Comparison of ENCODE assay signal across 36 cellular contexts in the genomic region with DNA sequence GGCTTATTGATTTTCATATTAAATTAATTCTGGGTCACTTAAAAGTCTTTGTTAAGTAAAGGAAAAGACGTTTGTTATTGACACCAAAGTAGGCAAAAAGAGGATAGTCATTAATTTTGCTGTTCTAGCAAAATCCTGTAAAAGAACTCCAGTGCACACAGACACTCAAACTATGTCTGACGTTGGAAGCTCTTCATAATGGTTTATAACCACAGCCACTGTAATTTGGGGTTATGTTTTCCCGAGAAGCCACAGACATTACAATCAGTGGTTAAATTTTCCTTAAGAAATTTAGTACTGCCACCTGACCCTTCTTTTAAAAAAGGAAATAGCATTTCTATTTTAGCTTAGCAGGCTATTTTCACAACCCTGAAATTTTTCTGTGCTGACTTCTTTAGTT.
DNase-seq lines count a peak whose midpoint lies in the region; FAIRE-seq and TF ChIP-seq lines count a peak whose summit lies in the region.
"Had no signal": no experiment of that assay in that cellular context is flagged by ENCODE, and none has a peak within 500 bp of the region (broad histone marks: within the 10 kb centered on the region; RNA-seq: fewer than 3 reads in every experiment).

No MANE protein-coding gene starts in this region.

- H3K36me3 Mint-ChIP-seq in astrocyte (ENCODE audit: low read depth, unreplicated experiment) = no peaks in the 10 kb centered on the region
- peaks cover 6% of the 10 kb centered on the region for H3K36me3 Mint-ChIP-seq in mesothelial cell of epicardium
- H3K36me3 Mint-ChIP-seq in activated CD4-positive, alpha-beta T cell treated with anti-CD3 and anti-CD28 coated beads, Interleukin-2, amount 10 ng/mL, durations not matched to agents 7 days and 5 days (ENCODE audit: low read depth) = no peaks in the 10 kb centered on the region

- H3K79me2 ChIP-seq in astrocyte (ENCODE audit: insufficient read depth, low read length) = no peaks in the 10 kb centered on the region

- H3K4me1 Mint-ChIP-seq in astrocyte (ENCODE audit: low read depth, unreplicated experiment) (peaks cover 8% of the 10 kb centered on the region), mesothelial cell of epicardium (peaks cover 64% of the 10 kb centered on the region)
- no peaks in the 10 kb centered on the region for H3K4me1 Mint-ChIP-seq in activated CD4-positive, alpha-beta T cell treated with anti-CD3 and anti-CD28 coated beads, Interleukin-2, amount 10 ng/mL, durations not matched to agents 7 days and 5 days
- H3K4me1 Mint-ChIP-seq: immature natural killer cell had no signal

- no peak for TF ChIP-seq CTCF in astrocyte (IDR thresholded peaks at IDR 0.05; ENCODE audit: insufficient read depth, low read depth, low read length)
- TF ChIP-seq CTCF in mesothelial cell of epicardium (IDR thresholded peaks at IDR 0.05; ENCODE audit: unreplicated experiment) = no peak

- no peak overlapping the region for H3K9ac ChIP-seq in astrocyte (ENCODE audit: low read length)

- H3K4me3 Mint-ChIP-seq in astrocyte (ENCODE audit: unreplicated experiment) = no peak overlapping the region
- no peak overlapping the region for H3K4me3 Mint-ChIP-seq in mesothelial cell of epicardium
- H3K4me3 Mint-ChIP-seq in activated CD4-positive, alpha-beta T cell treated with anti-CD3 and anti-CD28 coated beads, Interleukin-2, amount 10 ng/mL, durations not matched to agents 7 days and 5 days = no peak overlapping the region
- H3K4me3 Mint-ChIP-seq: B cell, immature natural killer cell, neural crest cell had no signal

- H3K27me3 ChIP-seq in astrocyte (ENCODE audit: insufficient read depth, low read length) (no peaks in the 10 kb centered on the region), H7 (ENCODE audit: control insufficient read depth, insufficient read depth, low read length) (no peaks in the 10 kb centered on the region)
- H3K27me3 ChIP-seq: cardiac muscle cell, colonic mucosa, pancreas, Peyer's patch, spleen, stomach, thyroid gland had no signal

- H3K27ac ChIP-seq in astrocyte (ENCODE audit: low read depth, low read length) = no peak overlapping the region
- H3K27ac ChIP-seq: colonic mucosa, HL-60, pancreas, Peyer's patch, spleen, stomach, thyroid gland had no signal

- DNase-seq in CD1c-positive myeloid dendritic cell (ENCODE audit: extremely low spot score) (peak; percentile 56), LHCN-M2 (ENCODE audit: low read depth) (peak; percentile 45), astrocyte (ENCODE audit: low read depth) (peak; percentile 84), mesothelial cell of epicardium (ENCODE audit: low spot score in 2 of 2, unreplicated experiment in 2 of 2) (no peak), H7 (no peak), C1 segment of cervical spinal cord (lab: John Stamatoyannopoulos, UW) (no peak)
- no peak for DNase-seq in activated CD4-positive, alpha-beta T cell treated with anti-CD3 and anti-CD28 coated beads, Interleukin-2, amount 10 ng/mL, durations not matched to agents 7 days and 5 days
- no peak for DNase-seq in activated CD8-positive, alpha-beta memory T cell treated with anti-CD3 and anti-CD28 coated beads, Interleukin-2, amount 50 U/mL, for 4 hours
- DNase-seq: ACHN; activated CD4-positive, alpha-beta T cell treated with anti-CD3 and anti-CD28 coated beads for 48 hours; activated CD8-positive, alpha-beta memory T cell treated with anti-CD3 and anti-CD28 coated beads for 24 hours; colonic mucosa; DMS 273 treated with DMSO at 0.1 percent for 48 hours; effector memory CD4-positive, alpha-beta T cell; GOT3; immature natural killer cell; left colon; NCI-H1105 treated with DMSO at 0.1 percent for 48 hours; NCI-H2029; NCI-H69; pancreas; Peyer's patch; retina; SIG-M5; spleen; stimulated activated CD4-positive, alpha-beta T cell treated with anti-CD3 and anti-CD28 coated beads, Interleukin-2, amount 100 ng/mL, for 24 hours; stimulated activated CD8-positive, alpha-beta memory T cell treated with anti-CD3 and anti-CD28 coated beads, Interleukin-4, amount 100 ng/mL, for 48 hours; stomach; T1000; thyroid gland had no signal

- CTCF ChIA-PET in activated CD4-positive, alpha-beta T cell treated with anti-CD3 and anti-CD28 coated beads, Interleukin-2, amount 10 ng/mL, durations not matched to agents 7 days and 5 days (lab: Charles Lee) = no interaction called here

- H3K9me3 Mint-ChIP-seq in astrocyte (ENCODE audit: unreplicated experiment) (no peaks in the 10 kb centered on the region), mesothelial cell of epicardium (peaks cover 4% of the 10 kb centered on the region)
- no peaks in the 10 kb centered on the region for H3K9me3 Mint-ChIP-seq in activated CD4-positive, alpha-beta T cell treated with anti-CD3 and anti-CD28 coated beads, Interleukin-2, amount 10 ng/mL, durations not matched to agents 7 days and 5 days
- H3K9me3 Mint-ChIP-seq: immature natural killer cell, neural crest cell had no signal

- H3K36me3 ChIP-seq in astrocyte (ENCODE audit: insufficient read depth, low read length) (no peaks in the 10 kb centered on the region), H7 (replicated peaks; ENCODE audit: control insufficient read depth, insufficient read depth, low read length) (no peaks in the 10 kb centered on the region)
- H3K36me3 ChIP-seq: cardiac muscle cell, colonic mucosa, pancreas, thyroid gland had no signal

- no peaks in the 10 kb centered on the region for H3K9me3 ChIP-seq in astrocyte (ENCODE audit: insufficient read depth, low read depth, low read length)
- H3K9me3 ChIP-seq: colonic mucosa, pancreas, Peyer's patch, spleen, stomach, thyroid gland had no signal

- POLR2A ChIA-PET in activated CD4-positive, alpha-beta T cell treated with anti-CD3 and anti-CD28 coated beads, Interleukin-2, amount 10 ng/mL, durations not matched to agents 7 days and 5 days (lab: Charles Lee) = no interaction called here

- H3K27me3 Mint-ChIP-seq in astrocyte (ENCODE audit: low read depth, unreplicated experiment) (no peaks in the 10 kb centered on the region), mesothelial cell of epicardium (ENCODE audit: low read depth) (no peaks in the 10 kb centered on the region)
- no peaks in the 10 kb centered on the region for H3K27me3 Mint-ChIP-seq in activated CD4-positive, alpha-beta T cell treated with anti-CD3 and anti-CD28 coated beads, Interleukin-2, amount 10 ng/mL, durations not matched to agents 7 days and 5 days
- H3K27me3 Mint-ChIP-seq: B cell had no signal

- FAIRE-seq in astrocyte (lab: Jason Lieb, UNC) = no peak
- FAIRE-seq: GM19239 had no signal

- no peaks in the 10 kb centered on the region for H4K20me1 ChIP-seq in astrocyte (ENCODE audit: insufficient read depth, low read length)

- H2AFZ ChIP-seq in astrocyte (ENCODE audit: low read depth, low read length) = no peak overlapping the region

- H3K4me3 ChIP-seq in astrocyte (ENCODE audit: insufficient read depth, low read depth, low read length) = no peak overlapping the region
- no peak overlapping the region for H3K4me3 ChIP-seq in H7 (ENCODE audit: insufficient read depth, low read depth, low read length)
- H3K4me3 ChIP-seq: cardiac muscle cell, colonic mucosa, pancreas, Peyer's patch, spleen, stomach, thyroid gland had no signal

- H3K27ac Mint-ChIP-seq in astrocyte (ENCODE audit: unreplicated experiment) = no peak overlapping the region
- H3K27ac Mint-ChIP-seq in mesothelial cell of epicardium = peak overlapping the region; percentile 60
- H3K27ac Mint-ChIP-seq in activated CD4-positive, alpha-beta T cell treated with anti-CD3 and anti-CD28 coated beads, Interleukin-2, amount 10 ng/mL, durations not matched to agents 7 days and 5 days = no peak overlapping the region
- H3K27ac Mint-ChIP-seq: activated naive CD4-positive, alpha-beta T cell treated with anti-CD3 and anti-CD28 coated beads, Interleukin-2, amount 50 U/mL, for 72 hours; B cell; immature natural killer cell had no signal

- H3K4me2 ChIP-seq in astrocyte (ENCODE audit: low read length) = no peak overlapping the region

- H3K4me1 ChIP-seq in astrocyte (ENCODE audit: insufficient read depth, low read length) = no peaks in the 10 kb centered on the region
- H3K4me1 ChIP-seq: colonic mucosa, Peyer's patch, stomach, thyroid gland had no signal

Comparison
In these comparisons a context has a peak if more than half of its experiments do, and no peak if none do; other contexts are left out.
1. DNase-seq: peak in CD1c-positive myeloid dendritic cell (single experiment), LHCN-M2 (single experiment) and astrocyte (single experiment); none in mesothelial cell of epicardium (0 of 2), activated CD4-positive, alpha-beta T cell treated with anti-CD3 and anti-CD28 coated beads, Interleukin-2, amount 10 ng/mL, durations not matched to agents 7 days and 5 days (single experiment), activated CD8-positive, alpha-beta memory T cell treated with anti-CD3 and anti-CD28 coated beads, Interleukin-2, amount 50 U/mL, for 4 hours (single experiment), H7 (single experiment) and C1 segment of cervical spinal cord (0 of 14).